In the genomic region with DNA sequence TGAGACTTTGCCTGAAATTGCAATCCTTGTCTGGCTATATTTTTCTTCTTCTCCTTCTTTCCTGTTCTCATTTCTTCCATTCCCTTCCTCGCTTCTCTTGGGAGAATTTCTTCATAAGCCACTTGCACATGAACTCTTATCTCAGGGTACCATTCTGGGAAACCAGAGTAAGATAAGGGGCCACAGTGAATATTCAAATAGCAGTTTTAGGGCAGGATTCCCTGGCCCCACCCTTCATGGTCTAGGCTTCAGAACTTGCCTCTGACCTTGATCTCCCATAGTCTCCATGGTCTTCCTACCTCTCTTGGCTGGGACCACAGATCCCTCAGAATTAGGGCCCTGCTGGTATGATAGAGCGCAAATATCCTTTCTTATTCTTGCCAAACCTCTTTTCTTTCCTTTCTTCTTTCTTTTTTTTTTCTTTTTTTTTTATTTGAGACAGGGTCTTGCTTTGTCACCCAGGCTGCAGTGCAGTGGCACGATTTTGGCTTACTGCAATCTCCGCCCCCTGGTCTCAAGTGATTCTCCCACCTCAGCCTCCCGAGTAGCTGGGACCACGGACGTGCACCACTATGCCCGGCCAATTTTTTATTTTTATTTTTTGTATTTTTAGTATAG, we compare ENCODE assay signal across 1 cellular context.
TF ChIP-seq lines count a peak whose summit lies in the region.

No MANE protein-coding gene starts in this region.

TF ChIP-seq in K562, 482 proteins besides CTCF, POLR2A, EP300 and RAD21 (continued from another document and continues in another):
- TF ChIP-seq, protein P1, sequence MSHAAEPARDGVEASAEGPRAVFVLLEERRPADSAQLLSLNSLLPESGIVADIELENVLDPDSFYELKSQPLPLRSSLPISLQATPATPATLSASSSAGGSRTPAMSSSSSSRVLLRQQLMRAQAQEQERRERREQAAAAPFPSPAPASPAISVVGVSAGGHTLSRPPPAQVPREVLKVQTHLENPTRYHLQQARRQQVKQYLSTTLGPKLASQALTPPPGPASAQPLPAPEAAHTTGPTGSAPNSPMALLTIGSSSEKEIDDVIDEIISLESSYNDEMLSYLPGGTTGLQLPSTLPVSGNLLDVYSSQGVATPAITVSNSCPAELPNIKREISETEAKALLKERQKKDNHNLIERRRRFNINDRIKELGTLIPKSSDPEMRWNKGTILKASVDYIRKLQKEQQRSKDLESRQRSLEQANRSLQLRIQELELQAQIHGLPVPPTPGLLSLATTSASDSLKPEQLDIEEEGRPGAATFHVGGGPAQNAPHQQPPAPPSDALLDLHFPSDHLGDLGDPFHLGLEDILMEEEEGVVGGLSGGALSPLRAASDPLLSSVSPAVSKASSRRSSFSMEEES (CRISPR knock-in tag; IDR thresholded peaks at IDR 0.05): no peak
- TF ChIP-seq RBM14 (IDR thresholded peaks at IDR 0.05; ENCODE audit: borderline replicate concordance, insufficient read depth, low read depth, low read length) (no peak), MIER1 (IDR thresholded peaks at IDR 0.05; ENCODE audit: low read depth) (no peak), CBX8 (IDR thresholded peaks at IDR 0.05; ENCODE audit: borderline replicate concordance, extremely low read depth, low read depth, low read length, poor library complexity, severe bottlenecking) (no peak), KLF13 (tag; IDR thresholded peaks at IDR 0.05; ENCODE audit: borderline replicate concordance, low read depth) (no peak), NR2F6 (CRISPR knock-in tag; IDR thresholded peaks at IDR 0.05) (no peak), EZH2 (IDR thresholded peaks at IDR 0.05; ENCODE audit: borderline replicate concordance, low read depth, low read length) (no peak), ZNF75A (CRISPR knock-in tag; IDR thresholded peaks at IDR 0.05) (no peak), ZNF407 (IDR thresholded peaks at IDR 0.05; ENCODE audit: low read depth) (no peak), C11orf30 (IDR thresholded peaks at IDR 0.05; ENCODE audit: low read depth) (0 out of 2 replicates have a peak, but pooled peaks have one; percentile 12), PHF21A (IDR thresholded peaks at IDR 0.05; ENCODE audit: borderline replicate concordance, low read depth) (no peak), PATZ1 (CRISPR knock-in tag; IDR thresholded peaks at IDR 0.05; ENCODE audit: borderline replicate concordance) (no peak), ZNF57 (CRISPR knock-in tag; IDR thresholded peaks at IDR 0.05) (no peak), NFRKB (IDR thresholded peaks at IDR 0.05; ENCODE audit: low read depth) (no peak), FUS (optimal IDR thresholded peaks at IDR 0.05; ENCODE audit: low read depth, low read length) (no peak), ZSCAN29 (IDR thresholded peaks at IDR 0.05) (no peak), TAF15 (IDR thresholded peaks at IDR 0.05; ENCODE audit: low read depth, low read length) (no peak), GABPA (tag; conservative IDR thresholded peaks at IDR 0.05; ENCODE audit: low read depth) (no peak), KDM2B (CRISPR knock-in tag; IDR thresholded peaks at IDR 0.05) (no peak), PHTF2 (CRISPR knock-in tag; IDR thresholded peaks at IDR 0.05) (no peak), ZNF253 (CRISPR knock-in tag; conservative IDR thresholded peaks at IDR 0.05) (no peak), TCF3 (CRISPR knock-in tag; IDR thresholded peaks at IDR 0.05) (peak; percentile 95), MECOM (CRISPR knock-in tag; IDR thresholded peaks at IDR 0.05) (no peak), RERE (CRISPR knock-in tag; IDR thresholded peaks at IDR 0.05; ENCODE audit: borderline replicate concordance) (no peak), NRF1 (conservative IDR thresholded peaks at IDR 0.05 in 1 of 2, IDR thresholded peaks at IDR 0.05 in 1 of 2) (0 out of 4 replicates have a peak, but pooled peaks of 1 of the 2 experiments have one; percentile 17)
- TF ChIP-seq, protein P2, sequence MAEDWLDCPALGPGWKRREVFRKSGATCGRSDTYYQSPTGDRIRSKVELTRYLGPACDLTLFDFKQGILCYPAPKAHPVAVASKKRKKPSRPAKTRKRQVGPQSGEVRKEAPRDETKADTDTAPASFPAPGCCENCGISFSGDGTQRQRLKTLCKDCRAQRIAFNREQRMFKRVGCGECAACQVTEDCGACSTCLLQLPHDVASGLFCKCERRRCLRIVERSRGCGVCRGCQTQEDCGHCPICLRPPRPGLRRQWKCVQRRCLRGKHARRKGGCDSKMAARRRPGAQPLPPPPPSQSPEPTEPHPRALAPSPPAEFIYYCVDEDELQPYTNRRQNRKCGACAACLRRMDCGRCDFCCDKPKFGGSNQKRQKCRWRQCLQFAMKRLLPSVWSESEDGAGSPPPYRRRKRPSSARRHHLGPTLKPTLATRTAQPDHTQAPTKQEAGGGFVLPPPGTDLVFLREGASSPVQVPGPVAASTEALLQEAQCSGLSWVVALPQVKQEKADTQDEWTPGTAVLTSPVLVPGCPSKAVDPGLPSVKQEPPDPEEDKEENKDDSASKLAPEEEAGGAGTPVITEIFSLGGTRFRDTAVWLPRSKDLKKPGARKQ (CRISPR knock-in tag; IDR thresholded peaks at IDR 0.05): no peak
- TF ChIP-seq, protein P3, sequence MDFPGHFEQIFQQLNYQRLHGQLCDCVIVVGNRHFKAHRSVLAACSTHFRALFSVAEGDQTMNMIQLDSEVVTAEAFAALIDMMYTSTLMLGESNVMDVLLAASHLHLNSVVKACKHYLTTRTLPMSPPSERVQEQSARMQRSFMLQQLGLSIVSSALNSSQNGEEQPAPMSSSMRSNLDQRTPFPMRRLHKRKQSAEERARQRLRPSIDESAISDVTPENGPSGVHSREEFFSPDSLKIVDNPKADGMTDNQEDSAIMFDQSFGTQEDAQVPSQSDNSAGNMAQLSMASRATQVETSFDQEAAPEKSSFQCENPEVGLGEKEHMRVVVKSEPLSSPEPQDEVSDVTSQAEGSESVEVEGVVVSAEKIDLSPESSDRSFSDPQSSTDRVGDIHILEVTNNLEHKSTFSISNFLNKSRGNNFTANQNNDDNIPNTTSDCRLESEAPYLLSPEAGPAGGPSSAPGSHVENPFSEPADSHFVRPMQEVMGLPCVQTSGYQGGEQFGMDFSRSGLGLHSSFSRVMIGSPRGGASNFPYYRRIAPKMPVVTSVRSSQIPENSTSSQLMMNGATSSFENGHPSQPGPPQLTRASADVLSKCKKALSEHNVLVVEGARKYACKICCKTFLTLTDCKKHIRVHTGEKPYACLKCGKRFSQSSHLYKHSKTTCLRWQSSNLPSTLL (IDR thresholded peaks at IDR 0.05): no peak
